ENCODE assay signal across 1 cellular context in genomic region chr2:106582431-106583143, GRCh38.
TF ChIP-seq lines count a peak whose summit lies in the region.

No MANE protein-coding gene starts in this region.

TF ChIP-seq in GM12878, 131 proteins besides CTCF, POLR2A, EP300 and RAD21 (continued from another document):
- no peak for TF ChIP-seq REST (IDR thresholded peaks at IDR 0.05; ENCODE audit: low read depth, low read length)
